In the genomic region with DNA sequence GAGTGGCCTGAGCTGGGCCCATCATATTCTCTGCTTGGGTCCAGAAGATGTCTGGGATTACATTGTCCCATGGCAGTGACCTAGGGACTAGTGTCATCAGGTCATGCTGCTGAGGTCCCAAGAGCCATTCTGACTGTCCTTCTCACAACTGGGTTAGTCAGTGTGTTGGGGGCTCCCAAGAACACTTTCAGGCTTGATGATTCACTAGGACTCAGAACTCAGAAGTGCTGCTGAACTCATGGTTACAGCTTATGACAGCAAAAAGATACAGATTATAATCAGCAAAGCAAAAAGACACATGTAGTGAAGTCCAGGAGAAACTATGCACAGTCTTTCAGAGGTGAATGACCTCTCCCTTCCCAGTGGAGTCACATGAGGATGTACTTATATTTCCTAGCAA, we compare ENCODE assay signal across 1 cellular context.
TF ChIP-seq lines count a peak whose summit lies in the region.

No MANE protein-coding gene starts in this region.

TF ChIP-seq in HepG2, 621 proteins besides CTCF, POLR2A, EP300 and RAD21 (continued from another document):
- TF ChIP-seq, protein P1, sequence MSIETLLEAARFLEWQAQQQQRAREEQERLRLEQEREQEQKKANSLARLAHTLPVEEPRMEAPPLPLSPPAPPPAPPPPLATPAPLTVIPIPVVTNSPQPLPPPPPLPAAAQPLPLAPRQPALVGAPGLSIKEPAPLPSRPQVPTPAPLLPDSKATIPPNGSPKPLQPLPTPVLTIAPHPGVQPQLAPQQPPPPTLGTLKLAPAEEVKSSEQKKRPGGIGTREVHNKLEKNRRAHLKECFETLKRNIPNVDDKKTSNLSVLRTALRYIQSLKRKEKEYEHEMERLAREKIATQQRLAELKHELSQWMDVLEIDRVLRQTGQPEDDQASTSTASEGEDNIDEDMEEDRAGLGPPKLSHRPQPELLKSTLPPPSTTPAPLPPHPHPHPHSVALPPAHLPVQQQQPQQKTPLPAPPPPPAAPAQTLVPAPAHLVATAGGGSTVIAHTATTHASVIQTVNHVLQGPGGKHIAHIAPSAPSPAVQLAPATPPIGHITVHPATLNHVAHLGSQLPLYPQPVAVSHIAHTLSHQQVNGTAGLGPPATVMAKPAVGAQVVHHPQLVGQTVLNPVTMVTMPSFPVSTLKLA (IDR thresholded peaks at IDR 0.05), result peak; percentile 62
TF ChIP-seq in HepG2: peak in this region for 1.
